ENCODE assay signal across 12 cellular contexts in genomic region chr3:51819709-51820406, GRCh38. TPM values are rescaled to one million over a fixed set of nuclear protein-coding genes. Genes with fewer than 3 reads are reported as not detected.
A peak's percentile ranks its signal among the peaks of the same experiment; 100 is the strongest.
DNase-seq lines count a peak whose midpoint lies in the region; ATAC-seq, FAIRE-seq and TF ChIP-seq lines count a peak whose summit lies in the region.
"Had no signal": no experiment of that assay in that cellular context is flagged by ENCODE, and none has a peak within 500 bp of the region (broad histone marks: within the 10 kb centered on the region; RNA-seq: fewer than 3 reads in every experiment).

No MANE protein-coding gene starts in this region.

- H3K4me1 ChIP-seq in HepG2 (ENCODE audit: insufficient read depth, low read length) (no peaks in the 10 kb centered on the region), right lobe of liver (no peaks in the 10 kb centered on the region), MM.1S (ENCODE audit: low read length) (peaks cover 14% of the 10 kb centered on the region; the same call in 1 of the 2 replicates), colonic mucosa (no peaks in the 10 kb centered on the region), pancreas (no peaks in the 10 kb centered on the region)

- intact Hi-C loops in HepG2 (cut with micrococcal nuclease; ENCODE audit: unreplicated experiment) (loop anchor here (5.0 to 10.0 kb wide), 2 partner anchors 465 to 1143 kb away; partner anchors contain the start of gene GLYCTK), right lobe of liver (cut with DNase I) (no loop called here), colonic mucosa (cut with DNase I) (no loop called here), pancreas (cut with DNase I) (no loop called here)

- no peaks in the 10 kb centered on the region for H3K4me1 Mint-ChIP-seq in type B pancreatic cell (ENCODE audit: unreplicated experiment)

- no peak overlapping the region for H3K27ac Mint-ChIP-seq in type B pancreatic cell
- H3K27ac Mint-ChIP-seq: CD8-positive, alpha-beta T cell; T-helper 1 cell treated with Interleukin-12 subunit alpha and Interleukin-12 subunit beta and Interleukin-4 antibody, amounts not matched to agents 30 μg/mL and 1 μg/mL, for 36 hours had no signal

- no TSS peak for BruUV-seq in HepG2 (replicated peaks; lab: Mats Ljungman, UMichigan)

- H3K4me2 ChIP-seq in HepG2 (ENCODE audit: low read depth, low read length) (no peak overlapping the region), MM.1S (ENCODE audit: low read depth, low read length) (no peak overlapping the region)

- H3K4me3 ChIP-seq in HepG2 (replicated peaks in 1 of 3; ENCODE audit: insufficient read depth in 1 of 3, low read depth in 2 of 3, low read length in 3 of 3) (no peak overlapping the region), right lobe of liver (no peak overlapping the region), MM.1S (ENCODE audit: low read length) (no peak overlapping the region), colonic mucosa (no peak overlapping the region), pancreas (no peak overlapping the region)

- ATAC-seq in HepG2 (peak; percentile 80), right lobe of liver (no peak), GM18873 (IDR thresholded peaks at IDR 0.05; ENCODE audit: low FRiP score, unreplicated experiment) (no peak), pancreas (no peak)
- ATAC-seq: CD8-positive, alpha-beta T cell had no signal

- FAIRE-seq in HepG2 (lab: Jason Lieb, UNC) = no peak
- FAIRE-seq in pancreas (lab: Jason Lieb, UNC) = no peak

- H4K20me1 ChIP-seq in HepG2 (ENCODE audit: insufficient read depth, low read length) = no peaks in the 10 kb centered on the region
- H4K20me1 ChIP-seq in MM.1S (ENCODE audit: insufficient read depth, low read length) = no peaks in the 10 kb centered on the region

- 13% methylated on average over 11 of the region's 12 CpGs for WGBS in HepG2 (ENCODE audit: low lambda C conversion rate)
- 44% methylated on average over 7 of the region's 12 CpGs for WGBS in right lobe of liver (ENCODE audit: insufficient coverage, low coverage, low lambda C conversion rate, missing lambda C conversion rate)
- 35 to 39% methylated on average over 12 of the region's 12 CpGs for WGBS in pancreas, 2 donors

- TF ChIP-seq RAD21 in HepG2 (CRISPR knock-in tag; IDR thresholded peaks at IDR 0.05) = no peak

- H3K9ac ChIP-seq in HepG2 (ENCODE audit: insufficient read depth, low read depth, low read length) = no peak overlapping the region
- no peak overlapping the region for H3K9ac ChIP-seq in MM.1S (ENCODE audit: low read length)
- H3K9ac ChIP-seq in colonic mucosa (ENCODE audit: low read depth in 2 of 2, low read length in 2 of 2) = no peak overlapping the region

- no peak for TF ChIP-seq EP300 in HepG2 (IDR thresholded peaks at IDR 0.05; ENCODE audit: low read depth in 2 of 2, low read length in 2 of 2)
- TF ChIP-seq EP300 in HepG2 (CRISPR knock-in tag; IDR thresholded peaks at IDR 0.05; ENCODE audit: borderline replicate concordance) = no peak

- TF ChIP-seq POLR2A in HepG2 (IDR thresholded peaks at IDR 0.05; ENCODE audit: insufficient read depth in 1 of 2, low read depth in 2 of 2, low read length in 2 of 2) (no peak), right lobe of liver (IDR thresholded peaks at IDR 0.05) (no peak)

- H3K27me3 Mint-ChIP-seq in type B pancreatic cell = peaks cover 48% of the 10 kb centered on the region

- H2AFZ ChIP-seq in HepG2 (ENCODE audit: low read length) (no peak overlapping the region), MM.1S (ENCODE audit: low read length) (no peak overlapping the region)

- H3K9me3 Mint-ChIP-seq in type B pancreatic cell = peaks cover 5% of the 10 kb centered on the region

- H3K9me2 ChIP-seq in MM.1S (replicated peaks; ENCODE audit: insufficient read depth, low read length) = no peaks in the 10 kb centered on the region

- POLR2A ChIA-PET in HepG2 (lab: Yijun Ruan, JAX) = no interaction called here

- no peaks in the 10 kb centered on the region for H3K36me3 ChIP-seq in HepG2 (replicated peaks in 1 of 2; ENCODE audit: control insufficient read depth in 1 of 2, insufficient read depth in 2 of 2, low read length in 2 of 2)
- H3K36me3 ChIP-seq in right lobe of liver = no peaks in the 10 kb centered on the region
- H3K36me3 ChIP-seq in MM.1S (replicated peaks; ENCODE audit: insufficient read depth, low read length) = no peaks in the 10 kb centered on the region
- H3K36me3 ChIP-seq in colonic mucosa = no peaks in the 10 kb centered on the region
- H3K36me3 ChIP-seq in pancreas = no peaks in the 10 kb centered on the region

- DNase-seq in HepG2 (ENCODE audit: low spot score) = peak; percentile 6
- DNase-seq in right lobe of liver = no peak
- DNase-seq in MM.1S = no peak
- DNase-seq in colonic mucosa = no peak
- no peak for DNase-seq in type B pancreatic cell (ENCODE audit: extremely low spot score, unreplicated experiment)
- DNase-seq in NCI-H187 treated with DMSO at 0.1 percent for 48 hours (lab: John Stamatoyannopoulos, UW) = no peak
- no peak for DNase-seq in pancreas
- DNase-seq: activated effector memory CD4-positive, alpha-beta T cell treated with anti-CD3 and anti-CD28 coated beads, Interleukin-2, amount 50 U/mL, for 16 hours; CD8-positive, alpha-beta T cell; NCI-H1694 treated with DMSO at 0.1 percent for 48 hours had no signal

- H3K27ac ChIP-seq in HepG2 (ENCODE audit: extremely low read length, insufficient read depth, low read length) (no peak overlapping the region), right lobe of liver (no peak overlapping the region), MM.1S (ENCODE audit: low read length) (no peak overlapping the region), colonic mucosa (no peak overlapping the region), pancreas (no peak overlapping the region)

- in situ Hi-C loops in HepG2 (cut with HindIII; ENCODE audit: extremely low pct_ligation_motif_present, low pct_unique_long_range_greater_than_20kb) = no loop called here

- H3K36me3 Mint-ChIP-seq in type B pancreatic cell = no peaks in the 10 kb centered on the region
- H3K36me3 Mint-ChIP-seq: CD8-positive, alpha-beta T cell had no signal

- no peak overlapping the region for H3K4me3 Mint-ChIP-seq in type B pancreatic cell
- H3K4me3 Mint-ChIP-seq: CD8-positive, alpha-beta T cell; T-helper 1 cell treated with Interleukin-12 subunit alpha and Interleukin-12 subunit beta and Interleukin-4 antibody, amounts not matched to agents 30 μg/mL and 1 μg/mL, for 36 hours had no signal

- TF ChIP-seq CTCF in HepG2 (CRISPR knock-in tag; IDR thresholded peaks at IDR 0.05) (peak; percentile 44), right lobe of liver (IDR thresholded peaks at IDR 0.05) (no peak), MM.1S (IDR thresholded peaks at IDR 0.05; ENCODE audit: low read length) (peak; percentile 32), colonic mucosa (IDR thresholded peaks at IDR 0.05) (peak; percentile 20), type B pancreatic cell (conservative IDR thresholded peaks at IDR 0.05) (peak; percentile 63), pancreas (IDR thresholded peaks at IDR 0.05) (no peak)

- H3K9me3 ChIP-seq in HepG2 (ENCODE audit: low read length) (no peaks in the 10 kb centered on the region), right lobe of liver (no peaks in the 10 kb centered on the region), MM.1S (replicated peaks; ENCODE audit: insufficient read depth, low read length) (no peaks in the 10 kb centered on the region), colonic mucosa (no peaks in the 10 kb centered on the region), pancreas (no peaks in the 10 kb centered on the region)

- CTCF ChIA-PET in HepG2 (lab: Yijun Ruan, JAX; ENCODE audit: low intra/inter-chr PET ratio, low total read pairs) = no interaction called here

- no peaks in the 10 kb centered on the region for H3F3A ChIP-seq in MM.1S (ENCODE audit: insufficient read depth, low read length)

- peaks cover 0 to 24% of the 10 kb centered on the region in 2 experiments; a peak in 3 of 5 replicates for H3K27me3 ChIP-seq in HepG2 (ENCODE audit: control insufficient read depth in 1 of 2, insufficient read depth in 2 of 2, low read length in 2 of 2)
- no peaks in the 10 kb centered on the region for H3K27me3 ChIP-seq in right lobe of liver
- H3K27me3 ChIP-seq in MM.1S (replicated peaks; ENCODE audit: insufficient read depth, low read length) = no peaks in the 10 kb centered on the region
- H3K27me3 ChIP-seq in colonic mucosa = no peaks in the 10 kb centered on the region
- no peaks in the 10 kb centered on the region for H3K27me3 ChIP-seq in pancreas

- H3K79me2 ChIP-seq in HepG2 (ENCODE audit: insufficient read depth, low read length) = no peaks in the 10 kb centered on the region
- no peaks in the 10 kb centered on the region for H3K79me2 ChIP-seq in MM.1S (ENCODE audit: low read length)

RNA-seq across cellular contexts. Expression of gene IQCF6, which starts 40.8 kb away (rescaled TPM):
- not detected in 2 replicates for total RNA-seq in HepG2 (2016; rRNA removed; fragmentation: Illumina TruSeq; extraction: Trizol)
- not detected in 2 replicates for total RNA-seq in HepG2 (2016; cell fraction: cytosol; rRNA removed; fragmentation: Illumina TruSeq; extraction: Trizol; ENCODE audit: low read depth)
- not detected in 2 replicates for total RNA-seq in HepG2 (2016; cell fraction: insoluble cytoplasmic fraction; rRNA removed; fragmentation: Illumina TruSeq; extraction: Trizol)
- not detected in 2 replicates for total RNA-seq in HepG2 (2016; cell fraction: membrane; rRNA removed; fragmentation: Illumina TruSeq; extraction: Trizol)
- total RNA-seq in HepG2 (2016; cell fraction: nucleus; rRNA removed; fragmentation: Illumina TruSeq; extraction: Trizol) = not detected in 2 replicates
- not detected in 2 replicates for polyA plus RNA-seq in HepG2 (2011; rRNA removed)
- polyA plus RNA-seq in HepG2 (2011; cell fraction: cytosol; rRNA removed) = not detected in 2 replicates
- not detected in 2 replicates for polyA plus RNA-seq in HepG2 (2011; cell fraction: nucleus; rRNA removed)
- polyA plus RNA-seq in HepG2 (2012) = not detected in 2 replicates
- polyA plus RNA-seq in HepG2 (2016; cell fraction: cytosol; fragmentation: Illumina TruSeq; extraction: Trizol; ENCODE audit: low read depth) = not detected in 2 replicates
- polyA plus RNA-seq in HepG2 (2016; cell fraction: insoluble cytoplasmic fraction; fragmentation: Illumina TruSeq; extraction: Trizol; ENCODE audit: low read depth) = not detected in 2 replicates
- not detected in 2 replicates for polyA plus RNA-seq in HepG2 (2016; cell fraction: membrane; fragmentation: Illumina TruSeq; extraction: Trizol; ENCODE audit: low read depth)
- not detected in 2 replicates for polyA plus RNA-seq in HepG2 (2016; cell fraction: nucleus; fragmentation: Illumina TruSeq; extraction: Trizol; ENCODE audit: insufficient read depth, low read depth)
- not detected in 2 replicates for polyA minus RNA-seq in HepG2 (2011; rRNA and poly(A)+ RNA removed; ENCODE audit: low replicate concordance)
- polyA minus RNA-seq in HepG2 (2011; cell fraction: cytosol; rRNA and poly(A)+ RNA removed) = not detected in 2 replicates
- not detected in 2 replicates for polyA minus RNA-seq in HepG2 (2011; cell fraction: nucleus; rRNA and poly(A)+ RNA removed)
- not detected for total RNA-seq in right lobe of liver
- total RNA-seq in colonic mucosa = not detected
- total RNA-seq in type B pancreatic cell (ENCODE audit: low replicate concordance) = not detected in 2 replicates
- total RNA-seq in pancreas = not detected
- not detected for polyA plus RNA-seq in pancreas
- total RNA-seq: CD8-positive, alpha-beta T cell had no signal

RNA-seq across cellular contexts. Expression of gene IQCF2, which starts 41.6 kb away (rescaled TPM):
- total RNA-seq in HepG2 (2016; rRNA removed; fragmentation: Illumina TruSeq; extraction: Trizol) (not detected in 2 replicates), right lobe of liver (not detected), colonic mucosa (not detected), type B pancreatic cell (ENCODE audit: low replicate concordance) (not detected in 2 replicates), pancreas (not detected)
- not detected in 2 replicates for total RNA-seq in HepG2 (2016; cell fraction: cytosol; rRNA removed; fragmentation: Illumina TruSeq; extraction: Trizol; ENCODE audit: low read depth)
- total RNA-seq in HepG2 (2016; cell fraction: insoluble cytoplasmic fraction; rRNA removed; fragmentation: Illumina TruSeq; extraction: Trizol) = not detected in 2 replicates
- total RNA-seq in HepG2 (2016; cell fraction: membrane; rRNA removed; fragmentation: Illumina TruSeq; extraction: Trizol) = not detected in 2 replicates
- total RNA-seq in HepG2 (2016; cell fraction: nucleus; rRNA removed; fragmentation: Illumina TruSeq; extraction: Trizol) = not detected in 2 replicates
- polyA plus RNA-seq in HepG2 (2011; rRNA removed) (not detected in 2 replicates), pancreas (not detected)
- not detected in 2 replicates for polyA plus RNA-seq in HepG2 (2011; cell fraction: cytosol; rRNA removed)
- polyA plus RNA-seq in HepG2 (2011; cell fraction: nucleus; rRNA removed) = not detected in 2 replicates
- polyA plus RNA-seq in HepG2 (2012) = not detected in 2 replicates
- polyA plus RNA-seq in HepG2 (2016; cell fraction: cytosol; fragmentation: Illumina TruSeq; extraction: Trizol; ENCODE audit: low read depth) = not detected in 2 replicates
- not detected in 2 replicates for polyA plus RNA-seq in HepG2 (2016; cell fraction: insoluble cytoplasmic fraction; fragmentation: Illumina TruSeq; extraction: Trizol; ENCODE audit: low read depth)
- not detected in 2 replicates for polyA plus RNA-seq in HepG2 (2016; cell fraction: membrane; fragmentation: Illumina TruSeq; extraction: Trizol; ENCODE audit: low read depth)
- not detected in 2 replicates for polyA plus RNA-seq in HepG2 (2016; cell fraction: nucleus; fragmentation: Illumina TruSeq; extraction: Trizol; ENCODE audit: insufficient read depth, low read depth)
- polyA minus RNA-seq in HepG2 (2011; rRNA and poly(A)+ RNA removed; ENCODE audit: low replicate concordance) = not detected in 2 replicates
- polyA minus RNA-seq in HepG2 (2011; cell fraction: cytosol; rRNA and poly(A)+ RNA removed) = not detected in 2 replicates
- polyA minus RNA-seq in HepG2 (2011; cell fraction: nucleus; rRNA and poly(A)+ RNA removed) = not detected in 2 replicates
- total RNA-seq: CD8-positive, alpha-beta T cell had no signal

RNA-seq across cellular contexts. Expression of gene IQCF5, which starts 55.5 kb away (rescaled TPM):
- not detected in 2 replicates for total RNA-seq in HepG2 (2016; rRNA removed; fragmentation: Illumina TruSeq; extraction: Trizol)
- total RNA-seq in HepG2 (2016; cell fraction: cytosol; rRNA removed; fragmentation: Illumina TruSeq; extraction: Trizol; ENCODE audit: low read depth) = not detected in 2 replicates
- total RNA-seq in HepG2 (2016; cell fraction: insoluble cytoplasmic fraction; rRNA removed; fragmentation: Illumina TruSeq; extraction: Trizol) = not detected in 2 replicates
- total RNA-seq in HepG2 (2016; cell fraction: membrane; rRNA removed; fragmentation: Illumina TruSeq; extraction: Trizol) = not detected in 2 replicates
- total RNA-seq in HepG2 (2016; cell fraction: nucleus; rRNA removed; fragmentation: Illumina TruSeq; extraction: Trizol) = not detected in 2 replicates
- polyA plus RNA-seq in HepG2 (2011; rRNA removed) = not detected in 2 replicates
- polyA plus RNA-seq in HepG2 (2011; cell fraction: cytosol; rRNA removed) = not detected in 2 replicates
- polyA plus RNA-seq in HepG2 (2011; cell fraction: nucleus; rRNA removed) = not detected in 2 replicates
- polyA plus RNA-seq in HepG2 (2012) = not detected in 2 replicates
- not detected in 2 replicates for polyA plus RNA-seq in HepG2 (2016; cell fraction: cytosol; fragmentation: Illumina TruSeq; extraction: Trizol; ENCODE audit: low read depth)
- polyA plus RNA-seq in HepG2 (2016; cell fraction: insoluble cytoplasmic fraction; fragmentation: Illumina TruSeq; extraction: Trizol; ENCODE audit: low read depth) = not detected in 2 replicates
- not detected in 2 replicates for polyA plus RNA-seq in HepG2 (2016; cell fraction: membrane; fragmentation: Illumina TruSeq; extraction: Trizol; ENCODE audit: low read depth)
- not detected in 2 replicates for polyA plus RNA-seq in HepG2 (2016; cell fraction: nucleus; fragmentation: Illumina TruSeq; extraction: Trizol; ENCODE audit: insufficient read depth, low read depth)
- polyA minus RNA-seq in HepG2 (2011; rRNA and poly(A)+ RNA removed; ENCODE audit: low replicate concordance) = not detected in 2 replicates
- not detected in 2 replicates for polyA minus RNA-seq in HepG2 (2011; cell fraction: cytosol; rRNA and poly(A)+ RNA removed)
- polyA minus RNA-seq in HepG2 (2011; cell fraction: nucleus; rRNA and poly(A)+ RNA removed) = not detected in 2 replicates
- not detected for total RNA-seq in right lobe of liver
- total RNA-seq in colonic mucosa = not detected
- not detected in 2 replicates for total RNA-seq in type B pancreatic cell (ENCODE audit: low replicate concordance)
- not detected for total RNA-seq in pancreas
- polyA plus RNA-seq in pancreas = not detected
- total RNA-seq: CD8-positive, alpha-beta T cell had no signal

Comparison
In these comparisons a context has a peak if more than half of its experiments do, and no peak if none do; other contexts are left out.
1. CTCF ChIP-seq: peak in HepG2 (single experiment), MM.1S (single experiment), colonic mucosa (single experiment) and type B pancreatic cell (single experiment); none in right lobe of liver (0 of 4) and pancreas (0 of 4).